Comparison of ENCODE assay signal across 24 cellular contexts in the genomic region with DNA sequence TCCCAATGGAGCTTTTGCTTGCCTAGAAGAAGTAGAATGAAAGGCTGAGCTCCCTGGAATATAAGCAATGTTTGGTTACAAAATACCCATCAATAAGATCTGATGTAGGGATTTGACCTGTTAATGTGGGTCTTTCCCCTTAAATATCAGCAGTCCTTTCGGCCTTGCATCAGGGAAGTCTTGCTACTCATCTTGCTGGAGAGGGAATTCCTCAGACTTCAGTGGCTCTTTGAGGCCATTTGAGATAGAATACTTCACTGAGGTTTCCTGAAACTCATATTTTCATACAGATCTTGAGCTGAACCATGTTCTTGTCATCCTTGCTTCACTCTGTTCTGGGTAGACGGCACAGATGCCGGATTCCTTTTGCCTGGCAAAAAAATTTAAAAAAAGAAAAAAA. TPM values are rescaled to one million over a fixed set of nuclear protein-coding genes. Genes with fewer than 3 reads are reported as not detected.
A peak's percentile ranks its signal among the peaks of the same experiment; 100 is the strongest.
DNase-seq lines count a peak whose midpoint lies in the region; ATAC-seq and TF ChIP-seq lines count a peak whose summit lies in the region.
"Had no signal": no experiment of that assay in that cellular context is flagged by ENCODE, and none has a peak within 500 bp of the region (broad histone marks: within the 10 kb centered on the region; RNA-seq: fewer than 3 reads in every experiment).

No MANE protein-coding gene starts in this region.

- H2AFZ ChIP-seq in GM23248, result no peak overlapping the region
- H2AFZ ChIP-seq: GM23338 had no signal

- peaks cover 66% of the 10 kb centered on the region for H3F3A ChIP-seq in GM23248 (ENCODE audit: insufficient read depth)

- intact Hi-C loops in breast epithelium (cut with DNase I; ENCODE audit: low total_unique reads), result no loop called here
- intact Hi-C loops in lower leg skin (cut with DNase I; ENCODE audit: low total_unique reads), result no loop called here
- intact Hi-C loops in activated CD4-positive, alpha-beta T cell treated with anti-CD3 and anti-CD28 coated beads, Interleukin-2, amount 10 ng/mL, durations not matched to agents 24 days and 14 days (cut with micrococcal nuclease), result no loop called here

- no peak for ATAC-seq in activated T-cell treated with anti-CD3 and anti-CD28 coated beads, Interleukin-2, amount 50 U/mL, for 72 hours (replicated peaks in 1 of 2)
- ATAC-seq: activated T-cell treated with anti-CD3 and anti-CD28 coated beads, Interleukin-2, amount 50 U/mL, for 4 hours; effector memory CD8-positive, alpha-beta T cell; GM23338; stimulated activated naive B cell treated with anti-CD40 and anti-IgM and Interleukin-4, amounts not matched to agents 10 μg/mL and 1 μg/mL and 100 μg/mL, for 72 hours had no signal

- peaks cover 22% of the 10 kb centered on the region for H3K4me1 ChIP-seq in GM23248 (ENCODE audit: insufficient read depth)
- no peaks in the 10 kb centered on the region for H3K4me1 ChIP-seq in breast epithelium
- H3K4me1 ChIP-seq: colonic mucosa, SJCRH30 had no signal

- H3K27me3 ChIP-seq in GM23248 (replicated peaks; ENCODE audit: insufficient read depth) (no peaks in the 10 kb centered on the region), breast epithelium (peaks cover 0 to 30% of the 10 kb centered on the region in 2 donors)

- H3K4me3 ChIP-seq in GM23248 (peak overlapping the region; percentile 98), breast epithelium (peak overlapping the region; percentile 63 to 86 (median 78)), lower leg skin (ENCODE audit: low read depth, poor library complexity, severe bottlenecking) (peak overlapping the region; percentile 7)
- H3K4me3 ChIP-seq: colonic mucosa, GM23338, SJCRH30, spleen, thoracic aorta had no signal

- H3K9me3 ChIP-seq in GM23248 (ENCODE audit: low read depth) (no peaks in the 10 kb centered on the region), breast epithelium (no peaks in the 10 kb centered on the region)
- H3K9me3 ChIP-seq: colonic mucosa, SJCRH30, spleen, thoracic aorta had no signal

- TF ChIP-seq POLR2A in breast epithelium (IDR thresholded peaks at IDR 0.05) (no peak), lower leg skin (IDR thresholded peaks at IDR 0.05) (no peak)

- H4K20me1 ChIP-seq in GM23248 (ENCODE audit: insufficient read depth), result no peaks in the 10 kb centered on the region

- no peaks in the 10 kb centered on the region for H3K9me2 ChIP-seq in GM23248 (ENCODE audit: insufficient read depth)

- peaks cover 18% of the 10 kb centered on the region for H3K4me1 Mint-ChIP-seq in type B pancreatic cell (ENCODE audit: unreplicated experiment)
- H3K4me1 Mint-ChIP-seq in activated T-cell treated with anti-CD3 and anti-CD28 coated beads, Interleukin-2, amount 50 U/mL, for 72 hours (ENCODE audit: low read depth), result no peaks in the 10 kb centered on the region
- no peaks in the 10 kb centered on the region for H3K4me1 Mint-ChIP-seq in activated CD4-positive, alpha-beta T cell treated with anti-CD3 and anti-CD28 coated beads, Interleukin-2, amount 10 ng/mL, durations not matched to agents 24 days and 14 days
- H3K4me1 Mint-ChIP-seq: CD8-positive, alpha-beta memory T cell; stimulated activated naive B cell treated with anti-CD40 and anti-IgM and Interleukin-4, amounts not matched to agents 10 μg/mL and 1 μg/mL and 100 μg/mL, for 72 hours had no signal

- H3K36me3 Mint-ChIP-seq in type B pancreatic cell, result peaks cover 20% of the 10 kb centered on the region
- no peaks in the 10 kb centered on the region for H3K36me3 Mint-ChIP-seq in activated T-cell treated with anti-CD3 and anti-CD28 coated beads, Interleukin-2, amount 50 U/mL, for 72 hours (ENCODE audit: insufficient read depth in 2 of 2)
- H3K36me3 Mint-ChIP-seq in activated CD4-positive, alpha-beta T cell treated with anti-CD3 and anti-CD28 coated beads, Interleukin-2, amount 10 ng/mL, durations not matched to agents 24 days and 14 days (ENCODE audit: low read depth), result no peaks in the 10 kb centered on the region
- H3K36me3 Mint-ChIP-seq: CD8-positive, alpha-beta memory T cell; stimulated activated naive B cell treated with anti-CD40 and anti-IgM and Interleukin-4, amounts not matched to agents 10 μg/mL and 1 μg/mL and 100 μg/mL, for 72 hours had no signal

- peaks cover 71% of the 10 kb centered on the region for H3K27me3 Mint-ChIP-seq in type B pancreatic cell
- peaks cover 51% of the 10 kb centered on the region for H3K27me3 Mint-ChIP-seq in activated T-cell treated with anti-CD3 and anti-CD28 coated beads, Interleukin-2, amount 50 U/mL, for 72 hours (ENCODE audit: low read depth)
- H3K27me3 Mint-ChIP-seq in activated CD4-positive, alpha-beta T cell treated with anti-CD3 and anti-CD28 coated beads, Interleukin-2, amount 10 ng/mL, durations not matched to agents 24 days and 14 days, result peaks cover 37% of the 10 kb centered on the region

- H3K27ac Mint-ChIP-seq in type B pancreatic cell, result no peak overlapping the region
- no peak overlapping the region for H3K27ac Mint-ChIP-seq in activated T-cell treated with anti-CD3 and anti-CD28 coated beads, Interleukin-2, amount 50 U/mL, for 72 hours
- no peak overlapping the region for H3K27ac Mint-ChIP-seq in activated CD4-positive, alpha-beta T cell treated with anti-CD3 and anti-CD28 coated beads, Interleukin-2, amount 10 ng/mL, durations not matched to agents 24 days and 14 days
- H3K27ac Mint-ChIP-seq: effector memory CD8-positive, alpha-beta T cell; GM23338; stimulated activated naive B cell treated with anti-CD40 and anti-IgM and Interleukin-4, amounts not matched to agents 10 μg/mL and 1 μg/mL and 100 μg/mL, for 72 hours had no signal

- peak overlapping the region; percentile 56 for H3K4me3 Mint-ChIP-seq in type B pancreatic cell
- H3K4me3 Mint-ChIP-seq in activated T-cell treated with anti-CD3 and anti-CD28 coated beads, Interleukin-2, amount 50 U/mL, for 72 hours, result no peak overlapping the region
- H3K4me3 Mint-ChIP-seq in activated CD4-positive, alpha-beta T cell treated with anti-CD3 and anti-CD28 coated beads, Interleukin-2, amount 10 ng/mL, durations not matched to agents 24 days and 14 days, result no peak overlapping the region
- H3K4me3 Mint-ChIP-seq: activated T-cell treated with anti-CD3 and anti-CD28 coated beads, Interleukin-2, amount 50 U/mL, for 4 hours; CD8-positive, alpha-beta memory T cell; effector memory CD8-positive, alpha-beta T cell; GM23338; stimulated activated naive B cell treated with anti-CD40 and anti-IgM and Interleukin-4, amounts not matched to agents 10 μg/mL and 1 μg/mL and 100 μg/mL, for 72 hours had no signal

- peaks cover 72% of the 10 kb centered on the region for H3K36me3 ChIP-seq in GM23248 (ENCODE audit: low read depth)
- H3K36me3 ChIP-seq in breast epithelium, result no peaks in the 10 kb centered on the region
- H3K36me3 ChIP-seq: colonic mucosa, SJCRH30, spleen, thoracic aorta had no signal

- peaks cover 98% of the 10 kb centered on the region for H3K79me2 ChIP-seq in GM23248 (ENCODE audit: insufficient read depth)

- no peaks in the 10 kb centered on the region for H3K9me3 Mint-ChIP-seq in type B pancreatic cell
- no peaks in the 10 kb centered on the region for H3K9me3 Mint-ChIP-seq in activated T-cell treated with anti-CD3 and anti-CD28 coated beads, Interleukin-2, amount 50 U/mL, for 72 hours
- H3K9me3 Mint-ChIP-seq in activated CD4-positive, alpha-beta T cell treated with anti-CD3 and anti-CD28 coated beads, Interleukin-2, amount 10 ng/mL, durations not matched to agents 24 days and 14 days, result no peaks in the 10 kb centered on the region
- H3K9me3 Mint-ChIP-seq: activated T-cell treated with anti-CD3 and anti-CD28 coated beads, Interleukin-2, amount 50 U/mL, for 4 hours; CD8-positive, alpha-beta memory T cell; effector memory CD8-positive, alpha-beta T cell; GM23338; stimulated activated naive B cell treated with anti-CD40 and anti-IgM and Interleukin-4, amounts not matched to agents 10 μg/mL and 1 μg/mL and 100 μg/mL, for 72 hours had no signal

- peak overlapping the region; percentile 97 for H3K9ac ChIP-seq in GM23248

- H3K27ac ChIP-seq in GM23248 (peak overlapping the region; percentile 96), breast epithelium (peak overlapping the region in 1 of 2 donors; percentile 25)
- H3K27ac ChIP-seq: colonic mucosa, SJCRH30, spleen, thoracic aorta had no signal

- in situ Hi-C loops in GM23248 (cut with MboI), result no loop called here

- 1 to 3% methylated on average over 3 of the region's 3 CpGs for WGBS in GM23248 (ENCODE audit: low coverage in 1 of 2, low lambda C conversion rate in 2 of 2, missing lambda C conversion rate in 2 of 2), 2 experiments
- WGBS in lower leg skin, 2 donors, result 63 to 65% methylated on average over 3 of the region's 3 CpGs

- DNase-seq in GM23248, result peak; percentile 62
- no peak for DNase-seq in breast epithelium (ENCODE audit: low spot score in 2 of 2)
- no peak for DNase-seq in lower leg skin (ENCODE audit: low spot score in 2 of 2)
- no peak for DNase-seq in type B pancreatic cell (ENCODE audit: extremely low spot score, unreplicated experiment)
- DNase-seq in activated T-cell treated with anti-CD3 and anti-CD28 coated beads, Interleukin-2, amount 50 U/mL, for 72 hours, result no peak
- no peak for DNase-seq in cortex of kidney (lab: John Stamatoyannopoulos, UW)
- no peak for DNase-seq in activated CD4-positive, alpha-beta T cell treated with anti-CD3 and anti-CD28 coated beads, Interleukin-2, amount 10 ng/mL, durations not matched to agents 24 days and 14 days
- DNase-seq: activated naive CD4-positive, alpha-beta T cell; activated T-cell treated with anti-CD3 and anti-CD28 coated beads, Interleukin-2, amount 50 U/mL, for 4 hours; AML-193; CD8-positive, alpha-beta memory T cell; colonic mucosa; effector memory CD8-positive, alpha-beta T cell; glutamatergic neuron; NCI-H1092 treated with DMSO at 0.1 percent for 48 hours; NCI-H2029; NCI-H69; SJCRH30; spleen; stimulated activated CD4-positive, alpha-beta T cell treated with anti-CD3 and anti-CD28 coated beads, Interleukin-4, amount 100 ng/mL, for 1 hour; stimulated activated naive B cell treated with anti-CD40 and anti-IgM and Interleukin-4, amounts not matched to agents 10 μg/mL and 1 μg/mL and 100 μg/mL, for 72 hours; T-helper 1 cell had no signal

- H3K4me2 ChIP-seq in GM23248 (ENCODE audit: unreplicated experiment), result peak overlapping the region; percentile 91
- H3K4me2 ChIP-seq: GM23338 had no signal

- TF ChIP-seq CTCF in breast epithelium (IDR thresholded peaks at IDR 0.05) (no peak), lower leg skin (IDR thresholded peaks at IDR 0.05) (no peak), type B pancreatic cell (conservative IDR thresholded peaks at IDR 0.05) (no peak)

RNA-seq across cellular contexts. Expression of gene TWIST2, which starts 3.9 kb away (rescaled TPM):
- 467 and 544 TPM in 2 replicates for total RNA-seq in GM23248 (2014; rRNA removed; shearing (Covaris generic))
- polyA plus RNA-seq in GM23248 (2016; fragmentation: Nextera tagmentation; extraction: Ambion mirVana), result 248 and 253 TPM in 2 replicates
- 100 to 1,000 TPM in 2 of 3 donors, 10 to 100 TPM in 1; 38.2 to 200 (median 178) TPM for total RNA-seq in breast epithelium
- 10 to 100 TPM; 36.5 to 47.8 (median 38.5) TPM for total RNA-seq in lower leg skin
- 0.95 and 27.3 TPM in 2 replicates for total RNA-seq in type B pancreatic cell (ENCODE audit: low replicate concordance)
- not detected for total RNA-seq in activated T-cell treated with anti-CD3 and anti-CD28 coated beads, Interleukin-2, amount 50 U/mL, for 72 hours
- not detected in 2 replicates for total RNA-seq in activated CD4-positive, alpha-beta T cell treated with anti-CD3 and anti-CD28 coated beads, Interleukin-2, amount 10 ng/mL, durations not matched to agents 24 days and 14 days
- total RNA-seq: activated T-cell treated with anti-CD3 and anti-CD28 coated beads, Interleukin-2, amount 50 U/mL, for 4 hours; CD8-positive, alpha-beta memory T cell; SJCRH30 had no signal
- polyA plus RNA-seq: CD8-positive, alpha-beta memory T cell had no signal

Comparison
In these comparisons a context has a peak if more than half of its experiments do, and no peak if none do; other contexts are left out.
1. H3K4me3 ChIP-seq: peak in every context shown above with its lines; median percentile 98 in GM23248; 78 in breast epithelium; 7 in lower leg skin.